ENCODE assay signal across 11 cellular contexts in the genomic region with DNA sequence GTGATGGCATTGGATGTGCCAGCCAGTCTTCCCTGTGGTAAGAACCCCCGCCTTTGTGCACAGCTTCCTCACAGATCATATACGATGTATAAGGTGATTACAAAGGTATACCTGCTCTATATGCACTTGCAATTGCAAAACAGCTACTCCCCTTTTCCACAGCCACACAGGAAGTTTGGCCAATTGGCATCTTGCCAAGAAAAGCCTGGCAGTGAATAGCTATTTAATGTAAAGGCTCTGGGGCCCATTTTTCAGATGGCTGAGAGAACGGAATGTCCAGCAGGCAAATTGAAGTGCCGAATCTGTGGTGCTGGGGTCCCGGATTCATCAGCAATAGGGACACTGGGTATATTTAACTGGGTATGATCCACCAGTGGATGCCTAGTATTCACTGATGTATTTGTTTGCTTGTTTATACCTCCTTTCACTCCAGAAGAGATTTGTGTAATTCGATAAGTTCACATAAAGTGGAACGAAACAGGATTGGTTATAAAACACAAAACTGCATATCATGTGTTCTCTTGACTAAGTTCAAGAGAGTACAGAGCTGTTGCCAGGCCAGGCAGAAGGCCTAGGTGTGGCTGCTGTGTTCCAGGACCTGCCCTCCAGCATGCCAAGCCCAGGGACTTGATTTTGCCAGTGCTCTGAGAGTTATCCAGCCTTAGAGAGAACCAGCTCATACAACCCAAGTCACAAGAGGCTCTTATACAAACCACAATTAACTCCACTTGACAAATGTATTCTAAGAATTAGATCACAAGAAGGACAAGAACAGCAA. TPM values are rescaled to one million over a fixed set of nuclear protein-coding genes. Genes with fewer than 3 reads are reported as not detected.
A peak's percentile ranks its signal among the peaks of the same experiment; 100 is the strongest.
DNase-seq lines count a peak whose midpoint lies in the region; ATAC-seq and TF ChIP-seq lines count a peak whose summit lies in the region.
"Had no signal": no experiment of that assay in that cellular context is flagged by ENCODE, and none has a peak within 500 bp of the region (broad histone marks: within the 10 kb centered on the region; RNA-seq: fewer than 3 reads in every experiment).

No MANE protein-coding gene starts in this region.

- peaks cover 6 to 11% of the 10 kb centered on the region in 2 donors for H3K4me1 ChIP-seq in esophagus (ENCODE audit: control insufficient read depth in 2 of 2, insufficient read depth in 2 of 2, low read length in 1 of 2)

- TF ChIP-seq CTCF in LNCaP clone FGC (IDR thresholded peaks at IDR 0.05; ENCODE audit: control insufficient read depth, extremely low read depth, insufficient read depth), result no peak

- H3K4me3 ChIP-seq in LNCaP clone FGC (ENCODE audit: low read depth, low read length) (no peak overlapping the region), esophagus (ENCODE audit: low read depth in 1 of 2, low read length in 2 of 2) (no peak overlapping the region)
- H3K4me3 ChIP-seq: GM23248 had no signal

- H3K36me3 ChIP-seq in esophagus (ENCODE audit: control insufficient read depth in 2 of 2, insufficient read depth in 2 of 2, low read length in 1 of 2), result no peaks in the 10 kb centered on the region

- peak; percentile 50 for DNase-seq in LNCaP clone FGC (ENCODE audit: low read depth)
- peak; percentile 94 for DNase-seq in NCI-H69 (lab: John Stamatoyannopoulos, UW)
- DNase-seq in renal cortical epithelial cell (ENCODE audit: low read depth), result peak; percentile 85
- no peak for DNase-seq in NCI-H1930 (lab: John Stamatoyannopoulos, UW)
- DNase-seq: activated CD4-positive, alpha-beta T cell treated with anti-CD3 and anti-CD28 coated beads for 4 hours; GM23248 had no signal

- H3K27me3 ChIP-seq in esophagus (ENCODE audit: control insufficient read depth in 1 of 2, insufficient read depth in 2 of 2, low read length in 2 of 2), result no peaks in the 10 kb centered on the region
- H3K27me3 ChIP-seq: foreskin keratinocyte had no signal

- 56 to 65% methylated on average over 7 of the region's 7 CpGs for WGBS in esophagus, 2 donors

- no peaks in the 10 kb centered on the region for H3K9me3 ChIP-seq in esophagus (ENCODE audit: control insufficient read depth in 2 of 2, insufficient read depth in 1 of 2, low read depth in 1 of 2, low read length in 1 of 2)

- H3K27ac ChIP-seq in esophagus (ENCODE audit: low read depth in 2 of 2, low read length in 1 of 2), result peak overlapping the region; percentile 70 to 77
- H3K27ac ChIP-seq: foreskin keratinocyte, GM23248 had no signal

- no peak for ATAC-seq in GM21423 (IDR thresholded peaks at IDR 0.05; ENCODE audit: unreplicated experiment)
- ATAC-seq in GM21528 (IDR thresholded peaks at IDR 0.05; ENCODE audit: low FRiP score, unreplicated experiment), result no peak
- ATAC-seq: foreskin keratinocyte; stimulated activated memory B cell treated with anti-CD40 and anti-IgM and Interleukin-4, amounts not matched to agents 10 μg/mL and 1 μg/mL and 100 μg/mL, for 72 hours had no signal

RNA-seq across cellular contexts. Expression of a gene that starts 27.7 kb away (rescaled TPM):
- polyA plus RNA-seq in esophagus, result 10 to 100 TPM; 21.9 to 55.7 TPM
- total RNA-seq in renal cortical epithelial cell, result 0.35 and 0.45 TPM in 2 replicates
- total RNA-seq: foreskin keratinocyte, GM23248 had no signal
- polyA plus RNA-seq: foreskin keratinocyte, GM23248 had no signal

Comparison
In these comparisons a context has a peak if more than half of its experiments do, and no peak if none do; other contexts are left out.
1. DNase-seq: peak in LNCaP clone FGC (single experiment), NCI-H69 (single experiment) and renal cortical epithelial cell (single experiment); none in NCI-H1930 (0 of 2).